ENCODE assay signal across 13 cellular contexts in genomic region chr15:92621972-92622533, GRCh38.
"Had no signal": no experiment of that assay in that cellular context is flagged by ENCODE, and none has a peak within 500 bp of the region (broad histone marks: within the 10 kb centered on the region; RNA-seq: fewer than 3 reads in every experiment).

No MANE protein-coding gene starts in this region.

- H3K36me3 ChIP-seq: left lung, neural progenitor cell had no signal

- H2AFZ ChIP-seq: neural progenitor cell had no signal

- H3K4me3 Mint-ChIP-seq: memory B cell, neural progenitor cell had no signal

- ATAC-seq: activated naive CD4-positive, alpha-beta T cell treated with anti-CD3 and anti-CD28 coated beads, Interleukin-2, amount 50 U/mL, for 72 hours; esophagus mucosa; left lung; pancreas had no signal

- H3K4me1 Mint-ChIP-seq: memory B cell had no signal

- H3K9me3 Mint-ChIP-seq: activated naive CD4-positive, alpha-beta T cell treated with anti-CD3 and anti-CD28 coated beads, Interleukin-2, amount 50 U/mL, for 72 hours; memory B cell had no signal

- H3K27me3 ChIP-seq: left lung, neural progenitor cell, pancreas had no signal

- H3K27ac ChIP-seq: left lung, neural progenitor cell had no signal

- H3K27me3 Mint-ChIP-seq: memory B cell had no signal

- H3K27ac Mint-ChIP-seq: activated naive CD4-positive, alpha-beta T cell treated with anti-CD3 and anti-CD28 coated beads, Interleukin-2, amount 50 U/mL, for 72 hours; memory B cell; neural progenitor cell had no signal

- H3K36me3 Mint-ChIP-seq: activated naive CD4-positive, alpha-beta T cell treated with anti-CD3 and anti-CD28 coated beads, Interleukin-2, amount 50 U/mL, for 72 hours; memory B cell had no signal

- H3K9me3 ChIP-seq: left lung, pancreas had no signal

- H3K4me3 ChIP-seq: left lung, neural progenitor cell, pancreas had no signal

- H3K4me2 ChIP-seq: neural progenitor cell had no signal

- DNase-seq: activated CD4-positive, alpha-beta T cell treated with anti-CD3 and anti-CD28 coated beads, Interleukin-2, amount 50 U/mL, for 1 hour; activated T-cell treated with anti-CD3 and anti-CD28 coated beads for 4 hours; amygdala; cerebellar nuclear complex; left lung; pancreas; stimulated activated CD4-positive, alpha-beta T cell treated with anti-CD3 and anti-CD28 coated beads, Interleukin-2, amount 100 ng/mL, for 24 hours; stimulated activated naive CD4-positive, alpha-beta T cell; trophoblast cell had no signal
